Comparison of ENCODE assay signal across 22 cellular contexts in genomic region chr14:89635615-89636014, GRCh38.
DNase-seq lines count a peak whose midpoint lies in the region; ATAC-seq and TF ChIP-seq lines count a peak whose summit lies in the region.
"Had no signal": no experiment of that assay in that cellular context is flagged by ENCODE, and none has a peak within 500 bp of the region (broad histone marks: within the 10 kb centered on the region; RNA-seq: fewer than 3 reads in every experiment).

No MANE protein-coding gene starts in this region.

- H3K4me1 Mint-ChIP-seq in activated T-cell treated with anti-CD3 and anti-CD28 coated beads, Interleukin-2, amount 50 U/mL, for 4 hours (ENCODE audit: low read depth) = peaks cover 44% of the 10 kb centered on the region
- H3K4me1 Mint-ChIP-seq in activated T-cell treated with anti-CD3 and anti-CD28 coated beads, Interleukin-2, amount 50 U/mL, for 24 hours (ENCODE audit: low read depth) = peaks cover 53% of the 10 kb centered on the region

- peak overlapping the region; percentile 16 for H3K4me3 Mint-ChIP-seq in activated T-cell treated with anti-CD3 and anti-CD28 coated beads, Interleukin-2, amount 50 U/mL, for 4 hours
- no peak overlapping the region for H3K4me3 Mint-ChIP-seq in activated T-cell treated with anti-CD3 and anti-CD28 coated beads, Interleukin-2, amount 50 U/mL, for 24 hours
- H3K4me3 Mint-ChIP-seq: CD4-positive, alpha-beta T cell; IgD-negative memory B cell had no signal

- H3K36me3 Mint-ChIP-seq in activated T-cell treated with anti-CD3 and anti-CD28 coated beads, Interleukin-2, amount 50 U/mL, for 4 hours (ENCODE audit: insufficient read depth) = peaks cover 7% of the 10 kb centered on the region
- H3K36me3 Mint-ChIP-seq in activated T-cell treated with anti-CD3 and anti-CD28 coated beads, Interleukin-2, amount 50 U/mL, for 24 hours (ENCODE audit: low read depth) = peaks cover 5% of the 10 kb centered on the region
- H3K36me3 Mint-ChIP-seq: IgD-negative memory B cell had no signal

- H3K27me3 Mint-ChIP-seq in activated T-cell treated with anti-CD3 and anti-CD28 coated beads, Interleukin-2, amount 50 U/mL, for 4 hours (ENCODE audit: low read depth) = no peaks in the 10 kb centered on the region
- no peaks in the 10 kb centered on the region for H3K27me3 Mint-ChIP-seq in activated T-cell treated with anti-CD3 and anti-CD28 coated beads, Interleukin-2, amount 50 U/mL, for 24 hours
- H3K27me3 Mint-ChIP-seq: CD4-positive, alpha-beta T cell; IgD-negative memory B cell had no signal

- TF ChIP-seq CTCF in astrocyte of the spinal cord (IDR thresholded peaks at IDR 0.05; ENCODE audit: low read depth, low read length) (no peak), fibroblast of the aortic adventitia (IDR thresholded peaks at IDR 0.05; ENCODE audit: insufficient read depth, low read length) (no peak)

- H3K4me3 ChIP-seq in astrocyte of the spinal cord (ENCODE audit: low read depth, low read length) (no peak overlapping the region), fibroblast of the aortic adventitia (ENCODE audit: low read depth, low read length) (no peak overlapping the region)
- H3K4me3 ChIP-seq: BLaER1, GM12878 had no signal

- in situ Hi-C loops in astrocyte of the spinal cord (cut with HindIII; ENCODE audit: low sequenced_read_pairs) = no loop called here

- ATAC-seq in activated T-cell treated with anti-CD3 and anti-CD28 coated beads, Interleukin-2, amount 50 U/mL, for 4 hours = no peak
- ATAC-seq: GM12878 had no signal

- DNase-seq in activated T-cell treated with anti-CD3 and anti-CD28 coated beads, Interleukin-2, amount 50 U/mL, for 4 hours = no peak
- no peak for DNase-seq in activated T-cell treated with anti-CD3 and anti-CD28 coated beads, Interleukin-2, amount 50 U/mL, for 24 hours
- DNase-seq in astrocyte of the spinal cord (ENCODE audit: low read depth, low spot score) (peak; percentile 36), fibroblast of the aortic adventitia (ENCODE audit: low read depth) (peak; percentile 13), smooth muscle cell of the brain vasculature (ENCODE audit: low read depth, low spot score) (peak; percentile 31), AG08395 (ENCODE audit: low spot score) (no peak), CD1c-positive myeloid dendritic cell (ENCODE audit: extremely low spot score) (no peak), D341Med (ENCODE audit: low spot score) (no peak)
- DNase-seq: 8988T; CD4-positive, alpha-beta T cell; EL; GDM1; HCEC 1CT; MM.1S; NCI-H2029; NCI-H446 treated with DMSO at 0.1 percent for 48 hours; NCI-H526; Right ventricle myocardium superior; RPMI8226 had no signal

- H3K27ac Mint-ChIP-seq in activated T-cell treated with anti-CD3 and anti-CD28 coated beads, Interleukin-2, amount 50 U/mL, for 24 hours = no peak overlapping the region
- H3K27ac Mint-ChIP-seq: CD4-positive, alpha-beta T cell; IgD-negative memory B cell had no signal

- H3K9me3 Mint-ChIP-seq in activated T-cell treated with anti-CD3 and anti-CD28 coated beads, Interleukin-2, amount 50 U/mL, for 4 hours = peaks cover 13% of the 10 kb centered on the region
- H3K9me3 Mint-ChIP-seq in activated T-cell treated with anti-CD3 and anti-CD28 coated beads, Interleukin-2, amount 50 U/mL, for 24 hours = peaks cover 9% of the 10 kb centered on the region
- H3K9me3 Mint-ChIP-seq: CD4-positive, alpha-beta T cell had no signal

Comparison
In these comparisons a context has a peak if more than half of its experiments do, and no peak if none do; other contexts are left out.
1. DNase-seq: peak in astrocyte of the spinal cord (single experiment), fibroblast of the aortic adventitia (single experiment) and smooth muscle cell of the brain vasculature (single experiment); none in activated T-cell treated with anti-CD3 and anti-CD28 coated beads, Interleukin-2, amount 50 U/mL, for 4 hours (single experiment), activated T-cell treated with anti-CD3 and anti-CD28 coated beads, Interleukin-2, amount 50 U/mL, for 24 hours (single experiment), AG08395 (single experiment), CD1c-positive myeloid dendritic cell (single experiment) and D341Med (single experiment).